In the genomic region with DNA sequence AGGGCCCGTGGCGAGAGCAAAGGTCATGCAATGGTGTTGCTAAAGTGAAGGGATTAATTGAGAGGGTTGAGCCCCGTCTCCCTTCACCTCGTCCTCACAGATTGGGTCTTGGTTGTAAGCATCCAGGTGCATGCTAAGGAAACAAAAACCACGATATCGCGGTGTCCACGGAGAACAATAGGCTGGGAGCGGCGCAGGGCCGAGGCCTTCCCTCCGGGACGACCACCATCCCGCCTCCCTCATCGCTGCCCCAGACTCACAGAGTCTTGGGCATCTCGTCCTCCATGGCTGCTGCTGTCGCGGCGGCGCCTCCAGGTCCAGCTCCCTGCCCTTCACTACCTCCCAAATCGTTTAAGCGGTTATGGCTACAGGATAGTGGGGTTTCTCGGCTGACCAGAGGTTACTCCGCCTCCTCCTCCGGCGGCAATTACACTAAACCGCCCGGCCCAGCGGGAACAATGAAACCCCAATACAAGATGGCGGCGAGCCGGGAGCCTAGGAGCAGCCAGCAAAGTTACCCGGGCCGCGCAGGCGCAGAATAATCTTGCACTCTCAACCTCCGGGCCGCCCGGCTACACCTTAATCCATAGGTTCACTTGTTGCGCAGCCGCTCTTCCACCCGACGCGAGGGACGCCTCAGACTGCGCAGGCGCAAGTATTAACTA, we compare ENCODE assay signal across 8 cellular contexts. TPM values are rescaled to one million over a fixed set of nuclear protein-coding genes. Genes with fewer than 3 reads are reported as not detected.
A peak's percentile ranks its signal among the peaks of the same experiment; 100 is the strongest.
DNase-seq lines count a peak whose midpoint lies in the region; ATAC-seq and TF ChIP-seq lines count a peak whose summit lies in the region.

TIA1 (minus strand) TSS at position 484 of the 665 bp plus-strand sequence; CDS start at position 286, 198 bp downstream.

- TF ChIP-seq CTCF in Panc1 (IDR thresholded peaks at IDR 0.05) (no peak), esophagus muscularis mucosa (IDR thresholded peaks at IDR 0.05) (peak in 1 of 3 experiments; percentile 8)

- H3K27me3 ChIP-seq in Panc1 (ENCODE audit: control insufficient read depth, insufficient read depth, low read length) (no peaks in the 10 kb centered on the region), esophagus muscularis mucosa (no peaks in the 10 kb centered on the region)

- POLR2A ChIA-PET in Panc1 (lab: Charles Lee): interaction anchor here (0.6 kb wide), 1 partner anchor 8 kb away, joined by 9 read pairs; no protein-coding TSS in a partner anchor

- H3K27ac ChIP-seq in Panc1 (ENCODE audit: low read length): peak within 1 kb of the TSS; percentile 99
- peak within 1 kb of the TSS; percentile 90 to 96 (median 92) for H3K27ac ChIP-seq in esophagus muscularis mucosa (replicated peaks in 1 of 4)

- no peak for TF ChIP-seq POLR2A in esophagus muscularis mucosa (IDR thresholded peaks at IDR 0.05; ENCODE audit: low read depth)

- H3K4me1 ChIP-seq in Panc1 (ENCODE audit: control insufficient read depth, insufficient read depth, low read length) (peaks cover 9% of the 10 kb centered on the region; the same call in 1 of the 2 replicates), esophagus muscularis mucosa (peaks cover 22 to 45% (median 41%) of the 10 kb centered on the region in 4 donors)

- intact Hi-C loops in Panc1 (cut with micrococcal nuclease; ENCODE audit: unreplicated experiment) (no loop called here), esophagus muscularis mucosa (cut with DNase I) (loop anchor here (5.0 kb wide), 2 partner anchors 56 to 176 kb away; partner anchors contain the start of gene C2orf42)

- no peaks in the 10 kb centered on the region for H3K9me3 Mint-ChIP-seq in activated T-cell treated with anti-CD3 and anti-CD28 coated beads, Interleukin-2, amount 50 U/mL, for 4 hours

- CTCF ChIA-PET in Panc1 (lab: Charles Lee): no interaction called here

- DNase-seq in DMS53 (lab: John Stamatoyannopoulos, UW) (peak; percentile 99), KG1 (lab: John Stamatoyannopoulos, UW) (peak; percentile 99), Panc1 (ENCODE audit: low read depth, low spot score) (no peak), esophagus muscularis mucosa (ENCODE audit: extremely low spot score) (peak; percentile 99), myocyte (ENCODE audit: low read depth) (peak; percentile 99)
- peak; percentile 97 for DNase-seq in activated T-cell treated with anti-CD3 and anti-CD28 coated beads, Interleukin-2, amount 50 U/mL, for 4 hours
- peak; percentile 95 to 97 for DNase-seq in stimulated activated CD8-positive, alpha-beta memory T cell treated with anti-CD3 and anti-CD28 coated beads, Interleukin-7, amount 100 ng/mL, for 48 hours (ENCODE audit: extremely low read depth in 1 of 2, low read depth in 1 of 2)

- H3K36me3 ChIP-seq in Panc1 (ENCODE audit: control insufficient read depth, insufficient read depth, low read length) (peaks cover 10% of the 10 kb centered on the region; the same call in 1 of the 2 replicates), esophagus muscularis mucosa (no peaks in the 10 kb centered on the region)

- H3K9me3 ChIP-seq in Panc1 (ENCODE audit: control insufficient read depth, insufficient read depth, low read depth, low read length) (no peaks in the 10 kb centered on the region), esophagus muscularis mucosa (no peaks in the 10 kb centered on the region)

- TSS peak; percentile 89 for BruUV-seq in Panc1 (replicated peaks; lab: Mats Ljungman, UMichigan)

- H3K4me3 Mint-ChIP-seq in activated T-cell treated with anti-CD3 and anti-CD28 coated beads, Interleukin-2, amount 50 U/mL, for 4 hours: peak within 1 kb of the TSS; percentile 94

- H3K4me1 Mint-ChIP-seq in activated T-cell treated with anti-CD3 and anti-CD28 coated beads, Interleukin-2, amount 50 U/mL, for 4 hours (ENCODE audit: low read depth): peaks cover 34% of the 10 kb centered on the region

- peak; percentile 97 for ATAC-seq in GM21723 (IDR thresholded peaks at IDR 0.05; ENCODE audit: unreplicated experiment)
- peak; percentile 99 for ATAC-seq in Panc1
- ATAC-seq in activated T-cell treated with anti-CD3 and anti-CD28 coated beads, Interleukin-2, amount 50 U/mL, for 4 hours: peak; percentile 97 to 99

- 0% methylated on average over 4 of the region's 47 CpGs for WGBS in esophagus muscularis mucosa

- H3K36me3 Mint-ChIP-seq in activated T-cell treated with anti-CD3 and anti-CD28 coated beads, Interleukin-2, amount 50 U/mL, for 4 hours (ENCODE audit: insufficient read depth): peaks cover 4% of the 10 kb centered on the region

- H3K27me3 Mint-ChIP-seq in activated T-cell treated with anti-CD3 and anti-CD28 coated beads, Interleukin-2, amount 50 U/mL, for 4 hours (ENCODE audit: low read depth): no peaks in the 10 kb centered on the region

- H3K4me3 ChIP-seq in Panc1 (ENCODE audit: low read depth in 2 of 2, low read length in 2 of 2) (peak within 1 kb of the TSS; percentile 83 to 91), esophagus muscularis mucosa (peak within 1 kb of the TSS; percentile 73 to 89 (median 79))

- no peak for TF ChIP-seq EP300 in esophagus muscularis mucosa (IDR thresholded peaks at IDR 0.05)

- in situ Hi-C loops in Panc1 (cut with HindIII; ENCODE audit: low pct_unique_long_range_greater_than_20kb, low sequenced_read_pairs): no loop called here

RNA-seq across cellular contexts. Expression of gene TIA1, which starts in this region (rescaled TPM):
- 113 TPM for total RNA-seq in Panc1 (2021; ENCODE audit: unreplicated experiment)
- 62.0 TPM for polyA plus RNA-seq in Panc1 (2012; ENCODE audit: insufficient read length)
- 100 to 1,000 TPM in 1 of 3 donors, 10 to 100 TPM in 2; 94.4 to 104 (median 99.8) TPM for total RNA-seq in activated T-cell treated with anti-CD3 and anti-CD28 coated beads, Interleukin-2, amount 50 U/mL, for 4 hours
- total RNA-seq in esophagus muscularis mucosa: 10 to 100 TPM; 41.1 to 82.2 (median 47.3) TPM
- total RNA-seq in myocyte: 97.5 and 115 TPM in 2 replicates
- polyA plus RNA-seq in myocyte (2012): 39.0 TPM
